ENCODE assay signal across 7 cellular contexts in genomic region chr10:122112021-122112616, GRCh38.
A peak's percentile ranks its signal among the peaks of the same experiment; 100 is the strongest.
DNase-seq lines count a peak whose midpoint lies in the region; ATAC-seq, FAIRE-seq and TF ChIP-seq lines count a peak whose summit lies in the region.

No MANE protein-coding gene starts in this region.

- H3K27ac Mint-ChIP-seq in T-helper 2 cell treated with Interferon-gamma antibody and Interleukin-4, amounts not matched to agents 5 μg/mL and 100 μg/mL, for 36 hours = no peak overlapping the region
- H3K27ac Mint-ChIP-seq in T-cell = no peak overlapping the region

- 28 to 40% methylated on average over 12 of the region's 12 CpGs for WGBS in thyroid gland, 2 donors

- CTCF ChIA-PET in T-cell (lab: Charles Lee) = no interaction called here

- H3K27me3 ChIP-seq in thyroid gland = no peaks in the 10 kb centered on the region

- TF ChIP-seq POLR2A in thyroid gland (IDR thresholded peaks at IDR 0.05) = no peak

- peaks cover 1% of the 10 kb centered on the region for H3K4me1 Mint-ChIP-seq in T-helper 2 cell treated with Interferon-gamma antibody and Interleukin-4, amounts not matched to agents 5 μg/mL and 100 μg/mL, for 36 hours (ENCODE audit: low read depth)
- peaks cover 0 to 5% (median 3%) of the 10 kb centered on the region in 3 donors for H3K4me1 Mint-ChIP-seq in T-cell

- peaks cover 49% of the 10 kb centered on the region for H3K27me3 Mint-ChIP-seq in T-helper 2 cell treated with Interferon-gamma antibody and Interleukin-4, amounts not matched to agents 5 μg/mL and 100 μg/mL, for 36 hours (ENCODE audit: low read depth)
- H3K27me3 Mint-ChIP-seq in T-cell = peaks cover 36 to 49% of the 10 kb centered on the region in 2 donors

- H3K4me3 ChIP-seq in kidney (ENCODE audit: low read length in 2 of 2) = peak overlapping the region; percentile 67 to 72
- H3K4me3 ChIP-seq in thyroid gland (replicated peaks in 1 of 3) = peak overlapping the region in 1 of 3 donors; percentile 65

- peak; percentile 14 for ATAC-seq in HG02678 (IDR thresholded peaks at IDR 0.05; ENCODE audit: unreplicated experiment)
- no peak for ATAC-seq in GM18907 (IDR thresholded peaks at IDR 0.05; ENCODE audit: unreplicated experiment)
- no peak for ATAC-seq in T-cell (replicated peaks in 1 of 4)

- no peaks in the 10 kb centered on the region for H3K9me3 ChIP-seq in kidney (ENCODE audit: control insufficient read depth in 1 of 2, low read length in 2 of 2)
- no peaks in the 10 kb centered on the region for H3K9me3 ChIP-seq in thyroid gland

- H3K36me3 ChIP-seq in kidney (ENCODE audit: control insufficient read depth in 1 of 2, insufficient read depth in 2 of 2, low read length in 2 of 2) (no peaks in the 10 kb centered on the region), thyroid gland (no peaks in the 10 kb centered on the region)

- no peaks in the 10 kb centered on the region for H3K9me3 Mint-ChIP-seq in T-helper 2 cell treated with Interferon-gamma antibody and Interleukin-4, amounts not matched to agents 5 μg/mL and 100 μg/mL, for 36 hours
- H3K9me3 Mint-ChIP-seq in T-cell = no peaks in the 10 kb centered on the region

- intact Hi-C loops in kidney (cut with DNase I) (no loop called here), thyroid gland (cut with DNase I) (loop anchor here (10.0 kb wide), 1 partner anchor 57 kb away; no protein-coding TSS in a partner anchor)

- no peak for FAIRE-seq in kidney (lab: Jason Lieb, UNC)

- peak overlapping the region; percentile 62 to 96 for H3K9ac ChIP-seq in kidney (ENCODE audit: low read length in 2 of 2)

- H3K27ac ChIP-seq in kidney (ENCODE audit: low read depth in 2 of 2, low read length in 2 of 2) (peak overlapping the region; percentile 89 to 90), thyroid gland (peak overlapping the region; percentile 100)

- no peaks in the 10 kb centered on the region for H3K36me3 Mint-ChIP-seq in T-helper 2 cell treated with Interferon-gamma antibody and Interleukin-4, amounts not matched to agents 5 μg/mL and 100 μg/mL, for 36 hours (ENCODE audit: low read depth)
- no peaks in the 10 kb centered on the region for H3K36me3 Mint-ChIP-seq in T-cell

- peaks cover 12 to 16% of the 10 kb centered on the region in 2 donors for H3K4me1 ChIP-seq in kidney (ENCODE audit: control insufficient read depth in 1 of 2, insufficient read depth in 1 of 2, low read depth in 1 of 2, low read length in 2 of 2)
- peaks cover 39% of the 10 kb centered on the region in 2 donors for H3K4me1 ChIP-seq in thyroid gland

- no peak overlapping the region for H3K4me3 Mint-ChIP-seq in T-helper 2 cell treated with Interferon-gamma antibody and Interleukin-4, amounts not matched to agents 5 μg/mL and 100 μg/mL, for 36 hours
- peak overlapping the region in 1 of 3 donors; percentile 7 for H3K4me3 Mint-ChIP-seq in T-cell

- TF ChIP-seq CTCF in kidney (IDR thresholded peaks at IDR 0.05; ENCODE audit: borderline replicate concordance, extremely low read depth, insufficient read depth) (no peak), thyroid gland (IDR thresholded peaks at IDR 0.05) (no peak)

- peak; percentile 17 for DNase-seq in amniotic epithelial cell (ENCODE audit: low read depth)
- no peak for DNase-seq in kidney
- DNase-seq in thyroid gland = no peak
- DNase-seq in T-helper 2 cell treated with Interferon-gamma antibody and Interleukin-4, amounts not matched to agents 5 μg/mL and 100 μg/mL, for 36 hours (ENCODE audit: low spot score) = no peak
- DNase-seq in T-cell = no peak

- POLR2A ChIA-PET in T-cell (lab: Charles Lee) = no interaction called here
